1 cellular context compared by ENCODE assay signal in the genomic region with DNA sequence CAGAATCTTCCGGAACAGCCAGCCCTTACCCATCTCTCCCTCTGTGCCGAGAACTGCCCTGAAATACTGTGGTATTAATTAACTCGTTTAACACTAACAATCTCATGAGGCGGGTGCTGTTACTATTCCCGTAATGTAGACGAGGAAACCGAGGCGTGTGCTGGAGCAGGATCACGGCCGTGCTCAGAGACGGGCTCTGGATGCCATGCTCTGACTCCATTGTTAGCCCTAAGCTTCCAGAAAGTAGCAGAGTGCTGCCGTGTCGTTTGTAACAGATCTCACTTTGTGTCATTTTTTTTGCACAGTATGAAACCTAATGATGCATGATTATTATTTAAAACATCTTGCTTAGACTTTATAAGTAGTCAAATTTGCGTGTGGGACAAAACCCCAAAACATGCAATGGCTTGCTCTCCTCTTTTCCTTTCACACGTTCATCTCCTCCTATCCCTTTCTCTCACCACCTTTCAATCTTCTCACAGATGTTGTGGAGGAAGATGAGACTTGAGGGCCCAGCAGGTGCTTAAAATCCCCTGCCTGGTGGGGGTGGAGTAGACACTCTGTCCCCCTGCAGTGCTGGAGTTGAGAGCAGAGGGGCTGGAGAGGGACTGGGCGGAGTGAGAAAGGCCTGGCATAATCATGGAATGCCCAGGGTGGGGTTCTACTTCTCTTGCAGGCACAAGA.
TF ChIP-seq lines count a peak whose summit lies in the region.

No MANE protein-coding gene starts in this region.

TF ChIP-seq in endothelial cell of umbilical vein, 7 proteins besides CTCF, POLR2A, EP300 and RAD21:
- TF ChIP-seq GATA2 (IDR thresholded peaks at IDR 0.05; ENCODE audit: insufficient read depth, insufficient read length, low read depth, low read length), result no peak
- no peak for TF ChIP-seq JUN (IDR thresholded peaks at IDR 0.05; ENCODE audit: borderline replicate concordance, insufficient read depth, insufficient read length, low read depth)
- no peak for TF ChIP-seq POLR2AphosphoS5 (IDR thresholded peaks at IDR 0.05; ENCODE audit: insufficient read depth, low read depth, low read length)
- no peak for TF ChIP-seq FOS (IDR thresholded peaks at IDR 0.05; ENCODE audit: borderline replicate concordance, insufficient read depth, low read length)
- TF ChIP-seq, protein P1, sequence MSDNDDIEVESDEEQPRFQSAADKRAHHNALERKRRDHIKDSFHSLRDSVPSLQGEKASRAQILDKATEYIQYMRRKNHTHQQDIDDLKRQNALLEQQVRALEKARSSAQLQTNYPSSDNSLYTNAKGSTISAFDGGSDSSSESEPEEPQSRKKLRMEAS (IDR thresholded peaks at IDR 0.05; ENCODE audit: insufficient read depth, insufficient read length), result no peak
- no peak for TF ChIP-seq EZH2 (IDR thresholded peaks at IDR 0.05; ENCODE audit: borderline replicate concordance, low read depth, low read length, severe bottlenecking)
- TF ChIP-seq MYC (IDR thresholded peaks at IDR 0.05; ENCODE audit: low read depth, low read length), result no peak
